ENCODE assay signal across 1 cellular context in the genomic region with DNA sequence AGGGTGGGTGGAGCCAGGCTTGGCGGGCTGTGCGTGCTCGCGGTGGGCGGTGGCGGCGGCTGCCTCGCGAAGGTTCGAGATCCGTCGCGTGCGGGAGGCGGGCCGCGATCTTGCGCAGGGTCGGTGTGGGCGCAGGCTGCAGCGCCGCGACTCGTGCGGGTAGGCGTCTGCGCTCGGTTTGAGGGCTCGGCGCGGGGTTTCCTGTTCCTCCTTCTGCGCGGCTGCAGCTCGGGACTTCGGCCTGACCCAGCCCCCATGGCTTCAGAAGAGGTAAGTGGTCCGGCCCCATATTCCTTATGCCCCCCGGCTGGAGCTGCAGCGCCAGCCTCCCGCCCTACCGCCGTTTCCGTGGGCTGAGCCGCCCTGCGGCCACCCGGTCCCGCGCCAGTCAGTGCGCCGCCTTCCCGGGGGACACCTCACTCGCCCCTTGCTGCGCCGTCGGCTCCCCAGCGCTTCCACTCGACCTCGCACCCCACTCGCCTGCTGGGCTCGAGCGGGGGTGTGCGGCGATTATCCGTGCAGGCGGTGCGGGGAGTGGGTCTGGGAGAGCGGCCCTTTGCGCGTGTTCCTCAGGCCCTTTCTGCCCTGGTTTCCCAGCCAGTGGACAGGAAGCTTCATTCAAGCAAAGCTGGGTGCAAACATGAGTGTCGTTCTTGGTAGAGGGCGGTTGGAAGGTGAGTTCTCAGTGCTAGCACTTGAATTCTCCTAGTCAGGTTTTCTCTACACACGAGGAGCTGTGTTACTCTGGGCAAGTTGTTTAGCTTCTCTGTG.
TF ChIP-seq lines count a peak whose summit lies in the region.

A gene with protein sequence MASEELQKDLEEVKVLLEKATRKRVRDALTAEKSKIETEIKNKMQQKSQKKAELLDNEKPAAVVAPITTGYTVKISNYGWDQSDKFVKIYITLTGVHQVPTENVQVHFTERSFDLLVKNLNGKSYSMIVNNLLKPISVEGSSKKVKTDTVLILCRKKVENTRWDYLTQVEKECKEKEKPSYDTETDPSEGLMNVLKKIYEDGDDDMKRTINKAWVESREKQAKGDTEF (plus strand): TSS at position 22 of the 771 bp plus-strand sequence. CDS start 234 bp downstream, at position 256.

TF ChIP-seq in K562, 482 proteins besides CTCF, POLR2A, EP300 and RAD21 (continued from another document and continues in another):
- TF ChIP-seq, protein P1, sequence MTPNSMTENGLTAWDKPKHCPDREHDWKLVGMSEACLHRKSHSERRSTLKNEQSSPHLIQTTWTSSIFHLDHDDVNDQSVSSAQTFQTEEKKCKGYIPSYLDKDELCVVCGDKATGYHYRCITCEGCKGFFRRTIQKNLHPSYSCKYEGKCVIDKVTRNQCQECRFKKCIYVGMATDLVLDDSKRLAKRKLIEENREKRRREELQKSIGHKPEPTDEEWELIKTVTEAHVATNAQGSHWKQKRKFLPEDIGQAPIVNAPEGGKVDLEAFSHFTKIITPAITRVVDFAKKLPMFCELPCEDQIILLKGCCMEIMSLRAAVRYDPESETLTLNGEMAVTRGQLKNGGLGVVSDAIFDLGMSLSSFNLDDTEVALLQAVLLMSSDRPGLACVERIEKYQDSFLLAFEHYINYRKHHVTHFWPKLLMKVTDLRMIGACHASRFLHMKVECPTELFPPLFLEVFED (CRISPR knock-in tag; conservative IDR thresholded peaks at IDR 0.05), result no peak
- TF ChIP-seq PRMT5 (CRISPR knock-in tag; IDR thresholded peaks at IDR 0.05) (no peak), ELF4 (CRISPR knock-in tag; IDR thresholded peaks at IDR 0.05) (peak; percentile 9; the same call in 1 of the 2 replicates), MEF2D (tag; conservative IDR thresholded peaks at IDR 0.05; ENCODE audit: low read depth) (no peak), PHF8 (IDR thresholded peaks at IDR 0.05; ENCODE audit: borderline replicate concordance, low read length) (peak; percentile 61; the same call in 1 of the 2 replicates), BRD4 (IDR thresholded peaks at IDR 0.05) (0 out of 2 replicates have a peak, but pooled peaks have one; percentile 88), ZNF507 (tag; conservative IDR thresholded peaks at IDR 0.05) (no peak), SAFB2 (IDR thresholded peaks at IDR 0.05; ENCODE audit: borderline replicate concordance, low read depth, low read length, severe bottlenecking) (no peak), NFRKB (IDR thresholded peaks at IDR 0.05; ENCODE audit: low read depth) (no peak; the same call in 1 of the 2 replicates), XRCC3 (IDR thresholded peaks at IDR 0.05) (no peak), ZNF347 (CRISPR knock-in tag; IDR thresholded peaks at IDR 0.05; ENCODE audit: low read depth) (no peak), DNMT1 (IDR thresholded peaks at IDR 0.05) (no peak), NR2C2 (CRISPR knock-in tag; IDR thresholded peaks at IDR 0.05) (peak; percentile 55), NR2C2 (tag; IDR thresholded peaks at IDR 0.05) (no peak), ILK (tag; IDR thresholded peaks at IDR 0.05; ENCODE audit: borderline replicate concordance, low read depth) (no peak), GATA2 (CRISPR knock-in tag; IDR thresholded peaks at IDR 0.05) (no peak), ZNF24 (IDR thresholded peaks at IDR 0.05) (no peak), PHF20 (IDR thresholded peaks at IDR 0.05; ENCODE audit: partially characterized antibody) (peak; percentile 56), ZNF354B (CRISPR knock-in tag; IDR thresholded peaks at IDR 0.05) (no peak), MBD2 (IDR thresholded peaks at IDR 0.05; ENCODE audit: borderline replicate concordance, low read depth) (no peak), RBM15 (IDR thresholded peaks at IDR 0.05; ENCODE audit: insufficient read depth, low read length) (no peak), PURB (CRISPR knock-in tag; IDR thresholded peaks at IDR 0.05; ENCODE audit: low read depth) (no peak), GATAD2A (IDR thresholded peaks at IDR 0.05) (peak; percentile 58; the same call in 1 of the 2 replicates), ZKSCAN3 (CRISPR knock-in tag; IDR thresholded peaks at IDR 0.05) (no peak)
- TF ChIP-seq, protein P2, sequence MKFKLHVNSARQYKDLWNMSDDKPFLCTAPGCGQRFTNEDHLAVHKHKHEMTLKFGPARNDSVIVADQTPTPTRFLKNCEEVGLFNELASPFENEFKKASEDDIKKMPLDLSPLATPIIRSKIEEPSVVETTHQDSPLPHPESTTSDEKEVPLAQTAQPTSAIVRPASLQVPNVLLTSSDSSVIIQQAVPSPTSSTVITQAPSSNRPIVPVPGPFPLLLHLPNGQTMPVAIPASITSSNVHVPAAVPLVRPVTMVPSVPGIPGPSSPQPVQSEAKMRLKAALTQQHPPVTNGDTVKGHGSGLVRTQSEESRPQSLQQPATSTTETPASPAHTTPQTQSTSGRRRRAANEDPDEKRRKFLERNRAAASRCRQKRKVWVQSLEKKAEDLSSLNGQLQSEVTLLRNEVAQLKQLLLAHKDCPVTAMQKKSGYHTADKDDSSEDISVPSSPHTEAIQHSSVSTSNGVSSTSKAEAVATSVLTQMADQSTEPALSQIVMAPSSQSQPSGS (CRISPR knock-in tag; IDR thresholded peaks at IDR 0.05), result no peak
- TF ChIP-seq, protein P3, sequence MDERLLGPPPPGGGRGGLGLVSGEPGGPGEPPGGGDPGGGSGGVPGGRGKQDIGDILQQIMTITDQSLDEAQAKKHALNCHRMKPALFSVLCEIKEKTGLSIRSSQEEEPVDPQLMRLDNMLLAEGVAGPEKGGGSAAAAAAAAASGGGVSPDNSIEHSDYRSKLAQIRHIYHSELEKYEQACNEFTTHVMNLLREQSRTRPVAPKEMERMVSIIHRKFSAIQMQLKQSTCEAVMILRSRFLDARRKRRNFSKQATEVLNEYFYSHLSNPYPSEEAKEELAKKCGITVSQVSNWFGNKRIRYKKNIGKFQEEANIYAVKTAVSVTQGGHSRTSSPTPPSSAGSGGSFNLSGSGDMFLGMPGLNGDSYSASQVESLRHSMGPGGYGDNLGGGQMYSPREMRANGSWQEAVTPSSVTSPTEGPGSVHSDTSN (CRISPR knock-in tag; IDR thresholded peaks at IDR 0.05; ENCODE audit: low read depth), result no peak
- TF ChIP-seq, protein P3 (tag; conservative IDR thresholded peaks at IDR 0.05; ENCODE audit: low read depth), result no peak
- TF ChIP-seq, protein P4, sequence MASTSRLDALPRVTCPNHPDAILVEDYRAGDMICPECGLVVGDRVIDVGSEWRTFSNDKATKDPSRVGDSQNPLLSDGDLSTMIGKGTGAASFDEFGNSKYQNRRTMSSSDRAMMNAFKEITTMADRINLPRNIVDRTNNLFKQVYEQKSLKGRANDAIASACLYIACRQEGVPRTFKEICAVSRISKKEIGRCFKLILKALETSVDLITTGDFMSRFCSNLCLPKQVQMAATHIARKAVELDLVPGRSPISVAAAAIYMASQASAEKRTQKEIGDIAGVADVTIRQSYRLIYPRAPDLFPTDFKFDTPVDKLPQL (IDR thresholded peaks at IDR 0.05; ENCODE audit: extremely low read depth, insufficient read length), result peak; percentile 31
- TF ChIP-seq, protein P5, sequence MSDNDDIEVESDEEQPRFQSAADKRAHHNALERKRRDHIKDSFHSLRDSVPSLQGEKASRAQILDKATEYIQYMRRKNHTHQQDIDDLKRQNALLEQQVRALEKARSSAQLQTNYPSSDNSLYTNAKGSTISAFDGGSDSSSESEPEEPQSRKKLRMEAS (CRISPR knock-in tag; IDR thresholded peaks at IDR 0.05), result peak; percentile 71
- TF ChIP-seq, protein P6, sequence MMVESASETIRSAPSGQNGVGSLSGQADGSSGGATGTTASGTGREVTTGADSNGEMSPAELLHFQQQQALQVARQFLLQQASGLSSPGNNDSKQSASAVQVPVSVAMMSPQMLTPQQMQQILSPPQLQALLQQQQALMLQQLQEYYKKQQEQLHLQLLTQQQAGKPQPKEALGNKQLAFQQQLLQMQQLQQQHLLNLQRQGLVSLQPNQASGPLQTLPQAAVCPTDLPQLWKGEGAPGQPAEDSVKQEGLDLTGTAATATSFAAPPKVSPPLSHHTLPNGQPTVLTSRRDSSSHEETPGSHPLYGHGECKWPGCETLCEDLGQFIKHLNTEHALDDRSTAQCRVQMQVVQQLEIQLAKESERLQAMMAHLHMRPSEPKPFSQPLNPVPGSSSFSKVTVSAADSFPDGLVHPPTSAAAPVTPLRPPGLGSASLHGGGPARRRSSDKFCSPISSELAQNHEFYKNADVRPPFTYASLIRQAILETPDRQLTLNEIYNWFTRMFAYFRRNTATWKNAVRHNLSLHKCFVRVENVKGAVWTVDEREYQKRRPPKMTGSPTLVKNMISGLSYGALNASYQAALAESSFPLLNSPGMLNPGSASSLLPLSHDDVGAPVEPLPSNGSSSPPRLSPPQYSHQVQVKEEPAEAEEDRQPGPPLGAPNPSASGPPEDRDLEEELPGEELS (CRISPR knock-in tag; IDR thresholded peaks at IDR 0.05; ENCODE audit: borderline replicate concordance), result no peak
- TF ChIP-seq, protein P7, sequence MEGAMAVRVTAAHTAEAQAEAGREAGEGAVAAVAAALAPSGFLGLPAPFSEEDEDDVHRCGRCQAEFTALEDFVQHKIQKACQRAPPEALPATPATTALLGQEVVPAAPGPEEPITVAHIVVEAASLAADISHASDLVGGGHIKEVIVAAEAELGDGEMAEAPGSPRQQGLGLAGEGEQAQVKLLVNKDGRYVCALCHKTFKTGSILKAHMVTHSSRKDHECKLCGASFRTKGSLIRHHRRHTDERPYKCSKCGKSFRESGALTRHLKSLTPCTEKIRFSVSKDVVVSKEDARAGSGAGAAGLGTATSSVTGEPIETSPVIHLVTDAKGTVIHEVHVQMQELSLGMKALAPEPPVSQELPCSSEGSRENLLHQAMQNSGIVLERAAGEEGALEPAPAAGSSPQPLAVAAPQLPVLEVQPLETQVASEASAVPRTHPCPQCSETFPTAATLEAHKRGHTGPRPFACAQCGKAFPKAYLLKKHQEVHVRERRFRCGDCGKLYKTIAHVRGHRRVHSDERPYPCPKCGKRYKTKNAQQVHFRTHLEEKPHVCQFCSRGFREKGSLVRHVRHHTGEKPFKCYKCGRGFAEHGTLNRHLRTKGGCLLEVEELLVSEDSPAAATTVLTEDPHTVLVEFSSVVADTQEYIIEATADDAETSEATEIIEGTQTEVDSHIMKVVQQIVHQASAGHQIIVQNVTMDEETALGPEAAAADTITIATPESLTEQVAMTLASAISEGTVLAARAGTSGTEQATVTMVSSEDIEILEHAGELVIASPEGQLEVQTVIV (CRISPR knock-in tag; IDR thresholded peaks at IDR 0.05; ENCODE audit: borderline replicate concordance), result no peak
- TF ChIP-seq, protein P8, sequence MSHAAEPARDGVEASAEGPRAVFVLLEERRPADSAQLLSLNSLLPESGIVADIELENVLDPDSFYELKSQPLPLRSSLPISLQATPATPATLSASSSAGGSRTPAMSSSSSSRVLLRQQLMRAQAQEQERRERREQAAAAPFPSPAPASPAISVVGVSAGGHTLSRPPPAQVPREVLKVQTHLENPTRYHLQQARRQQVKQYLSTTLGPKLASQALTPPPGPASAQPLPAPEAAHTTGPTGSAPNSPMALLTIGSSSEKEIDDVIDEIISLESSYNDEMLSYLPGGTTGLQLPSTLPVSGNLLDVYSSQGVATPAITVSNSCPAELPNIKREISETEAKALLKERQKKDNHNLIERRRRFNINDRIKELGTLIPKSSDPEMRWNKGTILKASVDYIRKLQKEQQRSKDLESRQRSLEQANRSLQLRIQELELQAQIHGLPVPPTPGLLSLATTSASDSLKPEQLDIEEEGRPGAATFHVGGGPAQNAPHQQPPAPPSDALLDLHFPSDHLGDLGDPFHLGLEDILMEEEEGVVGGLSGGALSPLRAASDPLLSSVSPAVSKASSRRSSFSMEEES (CRISPR knock-in tag; IDR thresholded peaks at IDR 0.05), result no peak
